ENCODE assay signal across 8 cellular contexts in the genomic region with DNA sequence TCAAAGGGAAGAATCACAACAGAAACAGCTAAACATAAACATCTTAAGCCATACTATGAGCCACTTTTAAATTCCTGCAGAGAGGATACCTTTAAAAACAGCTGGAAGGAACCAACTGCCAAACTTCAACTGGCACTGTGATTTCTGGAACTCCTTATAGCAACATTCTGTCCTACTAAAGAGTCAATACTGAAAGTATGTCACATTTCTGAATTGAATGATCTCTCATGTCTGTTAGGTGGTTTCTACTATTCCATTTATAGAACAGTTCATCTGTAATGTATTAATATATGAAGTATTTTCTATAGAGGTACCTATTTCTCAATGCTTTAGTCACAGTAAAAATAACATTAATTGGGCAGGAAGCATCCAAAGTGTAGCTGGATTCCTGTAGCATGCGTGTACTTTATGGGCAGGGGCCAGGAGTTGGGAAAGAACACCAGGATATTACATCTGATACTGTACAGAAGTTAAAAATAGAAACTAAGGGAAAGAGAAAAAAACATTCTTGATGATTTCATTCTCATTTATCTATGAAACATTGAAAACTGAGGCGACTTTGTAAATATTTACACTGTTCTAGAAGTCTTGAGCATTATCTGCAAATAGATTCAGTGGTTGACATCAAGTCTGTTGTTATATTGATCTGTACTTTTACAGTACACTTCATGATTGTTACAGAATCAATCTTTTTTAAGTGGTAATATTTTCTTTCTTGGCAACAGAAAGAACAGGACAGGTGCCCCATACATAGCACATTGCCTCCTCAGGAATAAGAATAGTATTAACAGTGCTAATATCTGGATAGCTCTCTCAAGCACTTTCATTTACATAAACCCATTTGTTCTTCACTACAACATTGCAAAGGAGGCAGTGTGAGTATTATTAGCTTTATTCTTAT. TPM values are rescaled to one million over a fixed set of nuclear protein-coding genes. Genes with fewer than 3 reads are reported as not detected.
DNase-seq lines count a peak whose midpoint lies in the region; ATAC-seq, FAIRE-seq and TF ChIP-seq lines count a peak whose summit lies in the region.

No MANE protein-coding gene starts in this region.

- H3K4me3 Mint-ChIP-seq in type B pancreatic cell: no peak overlapping the region

- peak; percentile 65 for ATAC-seq in GM19023 (IDR thresholded peaks at IDR 0.05; ENCODE audit: unreplicated experiment)
- peak; percentile 73 for ATAC-seq in HG03045 (IDR thresholded peaks at IDR 0.05; ENCODE audit: unreplicated experiment)

- no peaks in the 10 kb centered on the region for H3K9me3 Mint-ChIP-seq in type B pancreatic cell

- in situ Hi-C loops in G401 (cut with HindIII; ENCODE audit: low sequenced_read_pairs): no loop called here

- H3K36me3 Mint-ChIP-seq in type B pancreatic cell: no peaks in the 10 kb centered on the region

- DNase-seq in kidney glomerular epithelial cell (lab: John Stamatoyannopoulos, UW): peak; percentile 85
- no peak for DNase-seq in G401 (ENCODE audit: low spot score)
- no peak for DNase-seq in NCI-H2227 (lab: John Stamatoyannopoulos, UW; ENCODE audit: unreplicated experiment)
- DNase-seq in NCI-H748 (lab: John Stamatoyannopoulos, UW; ENCODE audit: unreplicated experiment): no peak
- no peak for DNase-seq in type B pancreatic cell (ENCODE audit: extremely low spot score, unreplicated experiment)

- peaks cover 8% of the 10 kb centered on the region for H3K4me1 Mint-ChIP-seq in type B pancreatic cell (ENCODE audit: unreplicated experiment)

- peak; percentile 32 for FAIRE-seq in TTC549 (lab: Jason Lieb, UNC)

- no peak overlapping the region for H3K27ac Mint-ChIP-seq in type B pancreatic cell

- H3K27me3 Mint-ChIP-seq in type B pancreatic cell: peaks cover 10% of the 10 kb centered on the region

- TF ChIP-seq CTCF in type B pancreatic cell (conservative IDR thresholded peaks at IDR 0.05): no peak

RNA-seq across cellular contexts. Expression of a gene that starts 6.1 kb away (rescaled TPM):
- 15.0 and 20.5 TPM in 2 replicates for total RNA-seq in G401 (2014; rRNA removed; shearing (Covaris generic))
- 16.2 and 30.5 TPM in 2 replicates for total RNA-seq in type B pancreatic cell (ENCODE audit: low replicate concordance)
